In genomic region chr12:912466-913235, GRCh38 we compare ENCODE assay signal across 19 cellular contexts. TPM values are rescaled to one million over a fixed set of nuclear protein-coding genes. Genes with fewer than 3 reads are reported as not detected.
DNase-seq lines count a peak whose midpoint lies in the region; ATAC-seq, FAIRE-seq and TF ChIP-seq lines count a peak whose summit lies in the region.
"Had no signal": no experiment of that assay in that cellular context is flagged by ENCODE, and none has a peak within 500 bp of the region (broad histone marks: within the 10 kb centered on the region; RNA-seq: fewer than 3 reads in every experiment).

No MANE protein-coding gene starts in this region.

- in situ Hi-C loops in K562 (cut with MboI) = no loop called here

- no peaks in the 10 kb centered on the region for H3K9me3 ChIP-seq in cardiac muscle cell (ENCODE audit: low read depth)
- no peaks in the 10 kb centered on the region for H3K9me3 ChIP-seq in heart right ventricle
- no peaks in the 10 kb centered on the region for H3K9me3 ChIP-seq in K562 (replicated peaks; ENCODE audit: control insufficient read depth, insufficient read depth, low read depth, low read length)

- no peaks in the 10 kb centered on the region for H3K9me3 Mint-ChIP-seq in activated naive CD8-positive, alpha-beta T cell treated with anti-CD3 and anti-CD28 coated beads, Interleukin-2, amount 50 U/mL, for 24 hours

- H4K20me1 ChIP-seq in K562 (replicated peaks; ENCODE audit: control insufficient read depth, insufficient read depth, low read length) = no peaks in the 10 kb centered on the region

- no peak overlapping the region for H2AFZ ChIP-seq in K562 (ENCODE audit: low read depth, low read length)

- no peak for TF ChIP-seq RAD21 in K562 (CRISPR knock-in tag; conservative IDR thresholded peaks at IDR 0.05 in 1 of 2, IDR thresholded peaks at IDR 0.05 in 1 of 2)

- peaks cover 10% of the 10 kb centered on the region for H3K4me1 Mint-ChIP-seq in activated naive CD8-positive, alpha-beta T cell treated with anti-CD3 and anti-CD28 coated beads, Interleukin-2, amount 50 U/mL, for 24 hours

- H3K4me3 ChIP-seq in cardiac muscle cell = no peak overlapping the region
- no peak overlapping the region for H3K4me3 ChIP-seq in heart right ventricle
- no peak overlapping the region for H3K4me3 ChIP-seq in K562

- no peak overlapping the region for H3K9ac ChIP-seq in K562 (ENCODE audit: insufficient read depth in 1 of 2, low read depth in 2 of 2, low read length in 2 of 2)

- no peak for TF ChIP-seq POLR2A in K562 (conservative IDR thresholded peaks at IDR 0.05)

- ATAC-seq in heart right ventricle = no peak
- ATAC-seq in K562 = no peak
- no peak for ATAC-seq in GM21737 (IDR thresholded peaks at IDR 0.05; ENCODE audit: unreplicated experiment)
- no peak for ATAC-seq in activated naive CD8-positive, alpha-beta T cell treated with anti-CD3 and anti-CD28 coated beads, Interleukin-2, amount 50 U/mL, for 24 hours
- ATAC-seq: HCT116, SK-N-SH treated with all-trans-retinoic acid at 6 μM for 48 hours had no signal

- H3K36me3 Mint-ChIP-seq in activated naive CD8-positive, alpha-beta T cell treated with anti-CD3 and anti-CD28 coated beads, Interleukin-2, amount 50 U/mL, for 24 hours (ENCODE audit: low read depth) = peaks cover 59% of the 10 kb centered on the region

- H3K27me3 Mint-ChIP-seq in activated naive CD8-positive, alpha-beta T cell treated with anti-CD3 and anti-CD28 coated beads, Interleukin-2, amount 50 U/mL, for 24 hours = no peaks in the 10 kb centered on the region

- H3K4me1 ChIP-seq in cardiac muscle cell (ENCODE audit: low read depth) (no peaks in the 10 kb centered on the region), heart right ventricle (peaks cover 3 to 68% (median 39%) of the 10 kb centered on the region in 9 donors), K562 (replicated peaks in 1 of 2; ENCODE audit: control insufficient read depth in 2 of 2, insufficient read depth in 2 of 2, low read length in 2 of 2) (peaks cover 13 to 23% of the 10 kb centered on the region in 2 experiments; a peak in 4 of 5 replicates)

- TF ChIP-seq EP300 in K562 (IDR thresholded peaks at IDR 0.05; ENCODE audit: low read length) = no peak

- H3K36me3 ChIP-seq in cardiac muscle cell (peaks cover 83% of the 10 kb centered on the region), heart right ventricle (peaks cover 0 to 99% (median 58%) of the 10 kb centered on the region in 9 donors), K562 (ENCODE audit: control insufficient read depth, insufficient read depth, low read length) (peaks cover 83% of the 10 kb centered on the region)

- no peak overlapping the region for H3K4me2 ChIP-seq in K562 (ENCODE audit: insufficient read depth, low read length)

- POLR2A ChIA-PET in K562 (lab: Yijun Ruan, JAX) = interaction anchor here (1.6 kb wide), 1 partner anchor 12 kb away, joined by 7 read pairs; no protein-coding TSS in a partner anchor

- 0 out of 3 replicates have a peak, but pooled peaks cover 5% of the 10 kb centered on the region for H3K79me2 ChIP-seq in K562 (ENCODE audit: control insufficient read depth, insufficient read depth, low read length)

- intact Hi-C loops in heart right ventricle (cut with DNase I) = loop anchor here in 1 of 10 donors (5.0 kb wide), 1 partner anchor 35 kb away; the partner anchor contains the start of gene RAD52
- intact Hi-C loops in K562 (cut with micrococcal nuclease) = loop anchor here (5.0 kb wide), 1 partner anchor 35 kb away; the partner anchor contains the start of gene RAD52

- H3K27me3 ChIP-seq in cardiac muscle cell (no peaks in the 10 kb centered on the region), heart right ventricle (no peaks in the 10 kb centered on the region), K562 (ENCODE audit: control insufficient read depth in 2 of 2, insufficient read depth in 2 of 2, low read length in 2 of 2) (no peaks in the 10 kb centered on the region)

- no peak overlapping the region for H3K4me3 Mint-ChIP-seq in activated naive CD8-positive, alpha-beta T cell treated with anti-CD3 and anti-CD28 coated beads, Interleukin-2, amount 50 U/mL, for 24 hours
- H3K4me3 Mint-ChIP-seq: CD14-positive monocyte had no signal

- CTCF ChIA-PET in K562 (lab: Yijun Ruan, JAX; ENCODE audit: low intra/inter-chr PET ratio) = no interaction called here

- H3K27ac ChIP-seq in cardiac muscle cell (peak overlapping the region; percentile 40), heart right ventricle (peak overlapping the region in 3 of 10 donors; percentile 14 to 76 (median 32)), K562 (ENCODE audit: extremely low read depth, low read depth, low read length) (no peak overlapping the region)

- BruUV-seq in K562 (replicated peaks; lab: Mats Ljungman, UMichigan) = no TSS peak

- DNase-seq in cardiac muscle cell (ENCODE audit: low read depth in 1 of 2, low spot score in 1 of 2) = no peak
- no peak for DNase-seq in heart right ventricle
- DNase-seq in NCI-H526 (lab: John Stamatoyannopoulos, UW) = peak; percentile 89 to 92
- DNase-seq in K562 (ENCODE audit: extremely low read depth in 1 of 4, low spot score in 3 of 4) = no peak
- no peak for DNase-seq in DMS53 (lab: John Stamatoyannopoulos, UW)
- no peak for DNase-seq in NCI-H345 (lab: John Stamatoyannopoulos, UW)
- no peak for DNase-seq in activated naive CD8-positive, alpha-beta T cell treated with anti-CD3 and anti-CD28 coated beads, Interleukin-2, amount 50 U/mL, for 24 hours
- DNase-seq: KBM-7, NCI-H1436, NCI-H2029, NCI-H2171, NCI-H510A, SHP77 treated with DMSO at 0.1 percent for 48 hours had no signal

- no peaks in the 10 kb centered on the region for H3K9me1 ChIP-seq in K562 (ENCODE audit: control insufficient read depth, insufficient read depth, low read length)

- WGBS in heart right ventricle, 2 donors = 78 to 84% methylated on average over 7 of the region's 7 CpGs
- 94% methylated on average over 5 of the region's 7 CpGs for whole genome bisulfite sequencing in K562 (ENCODE audit: insufficient coverage, low coverage, missing lambda C conversion rate)

- no peak overlapping the region for H3K27ac Mint-ChIP-seq in activated naive CD8-positive, alpha-beta T cell treated with anti-CD3 and anti-CD28 coated beads, Interleukin-2, amount 50 U/mL, for 24 hours

- TF ChIP-seq CTCF in cardiac muscle cell (IDR thresholded peaks at IDR 0.05; ENCODE audit: low read depth, low read length) (no peak), heart right ventricle (IDR thresholded peaks at IDR 0.05) (no peak), K562 (IDR thresholded peaks at IDR 0.05 in 2 of 3, conservative IDR thresholded peaks at IDR 0.05 in 1 of 3; ENCODE audit: insufficient read depth in 2 of 3, low read depth in 1 of 3, low read length in 3 of 3) (no peak)

- FAIRE-seq in K562 (lab: Jason Lieb, UNC) = no peak
- FAIRE-seq: A204.1, GM19239 had no signal

TF ChIP-seq in K562, 482 proteins besides CTCF, POLR2A, EP300 and RAD21:
- peak; percentile 64; the same call in 1 of the 2 replicates for TF ChIP-seq ZNF121 (CRISPR knock-in tag; conservative IDR thresholded peaks at IDR 0.05)
- no peak for TF ChIP-seq MNT (conservative IDR thresholded peaks at IDR 0.05)
- no peak for TF ChIP-seq NFRKB (IDR thresholded peaks at IDR 0.05; ENCODE audit: low read depth)
- peak; percentile 64; the same call in 1 of the 2 replicates for TF ChIP-seq ZNF384 (IDR thresholded peaks at IDR 0.05; ENCODE audit: low read depth, low read length)

RNA-seq across cellular contexts. Expression of gene RAD52, which starts 36.8 kb away (rescaled TPM):
- 31.2 and 49.8 TPM in 2 replicates for total RNA-seq in cardiac muscle cell
- polyA plus RNA-seq in cardiac muscle cell = 11.2 and 18.8 TPM in 2 replicates
- total RNA-seq in heart right ventricle = 1 to 10 TPM; 4.8 to 9.6 (median 6.1) TPM
- 10 to 100 TPM in 1 of 2 donors, 1 to 10 TPM in 1; 4.1 to 14.8 TPM for polyA plus RNA-seq in heart right ventricle
- total RNA-seq in K562 (2011; cell fraction: chromatin; rRNA removed; ENCODE audit: low replicate concordance) = 48.0 and 54.7 TPM in 2 replicates
- 28.0 and 33.7 TPM in 2 replicates for total RNA-seq in K562 (2011; cell fraction: nucleolus; rRNA removed)
- 24.4 and 32.5 TPM in 2 replicates for total RNA-seq in K562 (2011; cell fraction: nucleoplasm; rRNA removed)
- total RNA-seq in K562 (2014; rRNA removed) = 8.6 and 8.7 TPM in 2 replicates
- total RNA-seq in K562 (2014; rRNA removed; fragmentation: Illumina TruSeq; extraction: Trizol) = 9.3 and 9.9 TPM in 2 replicates
- 11.8 TPM in 2 replicates for total RNA-seq in K562 (2015; rRNA removed; fragmentation: Illumina TruSeq; extraction: Trizol)
- 7.6 and 9.8 TPM in 2 replicates for total RNA-seq in K562 (2021)
- 12.3 and 13.5 TPM in 2 replicates for polyA plus RNA-seq in K562 (2011; rRNA removed)
- 6.3 TPM in 2 replicates for polyA plus RNA-seq in K562 (2011; cell fraction: cytosol; rRNA removed)
- polyA plus RNA-seq in K562 (2011; cell fraction: nucleus; rRNA removed) = 62.4 and 63.4 TPM in 2 replicates
- polyA plus RNA-seq in K562 (2012) = 5.8 and 6.2 TPM in 2 replicates
- 7.2 and 10.1 TPM in 2 replicates for polyA plus RNA-seq in K562 (2014; fragmentation: Illumina TruSeq; extraction: Trizol)
- 1 to 10 TPM; 1.3 to 1.6 TPM for polyA plus RNA-seq in K562 (2014; fragmentation: Nextera tagmentation; extraction: Ambion mirVana)
- polyA plus RNA-seq in K562 (2014; rRNA removed) = 11.0 and 15.9 TPM in 2 replicates
- 28.1 and 37.1 TPM in 2 replicates for polyA minus RNA-seq in K562 (2011; rRNA and poly(A)+ RNA removed)
- 7.4 and 10.3 TPM in 2 replicates for polyA minus RNA-seq in K562 (2011; cell fraction: cytosol; rRNA and poly(A)+ RNA removed)
- 12.7 and 31.8 TPM in 2 replicates for polyA minus RNA-seq in K562 (2011; cell fraction: nucleus; rRNA and poly(A)+ RNA removed)

Comparison
In these comparisons a context has a peak if more than half of its experiments do, and no peak if none do; other contexts are left out.
1. DNase-seq: peak in NCI-H526 (2 of 2); none in cardiac muscle cell (0 of 2), heart right ventricle (0 of 2), K562 (0 of 4), DMS53 (single experiment), NCI-H345 (single experiment) and activated naive CD8-positive, alpha-beta T cell treated with anti-CD3 and anti-CD28 coated beads, Interleukin-2, amount 50 U/mL, for 24 hours (single experiment).